ENCODE assay signal across 21 cellular contexts in genomic region chr16:4920826-4921225, GRCh38. TPM values are rescaled to one million over a fixed set of nuclear protein-coding genes. Genes with fewer than 3 reads are reported as not detected.
"Had no signal": no experiment of that assay in that cellular context is flagged by ENCODE, and none has a peak within 500 bp of the region (broad histone marks: within the 10 kb centered on the region; RNA-seq: fewer than 3 reads in every experiment).

No MANE protein-coding gene starts in this region.

- H3K4me1 ChIP-seq: right atrium auricular region, sigmoid colon, uterus had no signal

- ATAC-seq: foreskin keratinocyte; left colon; left ventricle myocardium superior; naive thymus-derived CD4-positive, alpha-beta T cell; stimulated activated naive B cell treated with anti-CD40 and anti-IgM and Interleukin-4, amounts not matched to agents 10 μg/mL and 1 μg/mL and 100 μg/mL, for 72 hours had no signal

- DNase-seq: cortex of kidney; dorsolateral prefrontal cortex; effector CD8-positive, alpha-beta T cell; foreskin keratinocyte; left colon; left ventricle myocardium superior; naive thymus-derived CD4-positive, alpha-beta T cell; ovary; sigmoid colon; stimulated activated CD4-positive, alpha-beta T cell treated with anti-CD3 and anti-CD28 coated beads, Interleukin-2, amount 100 ng/mL, for 24 hours; stimulated activated CD4-positive, alpha-beta T cell treated with anti-CD3 and anti-CD28 coated beads, Interleukin-4, amount 100 ng/mL, for 4 hours; stimulated activated naive B cell treated with anti-CD40 and anti-IgM and Interleukin-4, amounts not matched to agents 10 μg/mL and 1 μg/mL and 100 μg/mL, for 72 hours; stomach; substantia nigra; upper lobe of left lung; uterus had no signal

- H3K4me3 ChIP-seq: dorsolateral prefrontal cortex, esophagus muscularis mucosa, ovary, right atrium auricular region, sigmoid colon, skin epidermis, stomach, upper lobe of left lung, uterus had no signal

- H3K27ac ChIP-seq: dorsolateral prefrontal cortex, esophagus muscularis mucosa, foreskin keratinocyte, ovary, right atrium auricular region, sigmoid colon, stomach, upper lobe of left lung, uterus had no signal

- H3K9me3 ChIP-seq: esophagus muscularis mucosa, ovary, right atrium auricular region, sigmoid colon, stomach, upper lobe of left lung, uterus had no signal

- H3K36me3 ChIP-seq: esophagus muscularis mucosa, ovary, right atrium auricular region, sigmoid colon, stomach, upper lobe of left lung, uterus had no signal

- H3K27me3 ChIP-seq: dorsolateral prefrontal cortex, esophagus muscularis mucosa, foreskin keratinocyte, ovary, right atrium auricular region, sigmoid colon, upper lobe of left lung, uterus had no signal

RNA-seq across cellular contexts. Expression of gene PPL, which starts 16.1 kb away (rescaled TPM):
- total RNA-seq: mononuclear cell; naive thymus-derived CD4-positive, alpha-beta T cell had no signal

RNA-seq across cellular contexts. Expression of gene SEC14L5, which starts 37.3 kb away (rescaled TPM):
- total RNA-seq: foreskin keratinocyte, kidney epithelial cell had no signal
